In the genomic region with DNA sequence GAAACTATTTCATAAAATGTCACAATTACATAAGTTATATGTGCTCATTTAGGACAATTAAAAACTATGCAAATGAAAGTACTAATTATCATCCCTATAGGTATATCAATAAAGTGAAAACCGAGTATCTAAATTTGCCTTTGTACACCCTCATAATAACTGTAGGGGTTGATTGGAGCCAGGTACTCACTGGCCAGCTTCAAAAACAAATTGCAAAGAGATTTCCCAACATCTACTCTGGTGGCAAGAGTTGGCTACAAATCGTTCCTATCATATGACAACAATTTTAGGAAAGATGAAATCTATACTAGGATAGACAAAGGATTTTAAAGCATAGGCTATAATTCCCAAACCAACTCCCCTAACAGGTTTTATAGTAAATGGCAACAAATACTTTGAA, we compare ENCODE assay signal across 1 cellular context.
TF ChIP-seq lines count a peak whose summit lies in the region.

No MANE protein-coding gene starts in this region.

TF ChIP-seq in H1, 55 proteins besides CTCF, POLR2A, EP300 and RAD21:
- no peak for TF ChIP-seq CBX5 (IDR thresholded peaks at IDR 0.05; ENCODE audit: low read depth, low read length)
- TF ChIP-seq CEBPB (IDR thresholded peaks at IDR 0.05; ENCODE audit: low read depth, low read length): no peak
- no peak for TF ChIP-seq EZH2 (IDR thresholded peaks at IDR 0.05; ENCODE audit: low read depth, low read length, severe bottlenecking)
- TF ChIP-seq ZNF274 (IDR thresholded peaks at IDR 0.05; ENCODE audit: borderline replicate concordance, extremely low read depth, low read length): no peak
- no peak for TF ChIP-seq SUZ12 (IDR thresholded peaks at IDR 0.05; ENCODE audit: low read length)
- no peak for TF ChIP-seq SIRT6 (IDR thresholded peaks at IDR 0.05; ENCODE audit: low read length)
- no peak for TF ChIP-seq SAP30 (IDR thresholded peaks at IDR 0.05; ENCODE audit: insufficient read depth, insufficient replicate concordance, low read length)
- no peak for TF ChIP-seq CHD1 (IDR thresholded peaks at IDR 0.05; ENCODE audit: low read depth, low read length)
